Comparison of ENCODE assay signal across 2 cellular contexts in genomic region chr4:168744021-168744420, GRCh38.
TF ChIP-seq lines count a peak whose summit lies in the region.

No MANE protein-coding gene starts in this region.

TF ChIP-seq in IMR-90, 13 proteins besides CTCF, POLR2A, EP300 and RAD21:
- TF ChIP-seq RFX5 (IDR thresholded peaks at IDR 0.05; ENCODE audit: low read depth, low read length) (no peak), BHLHE40 (IDR thresholded peaks at IDR 0.05; ENCODE audit: low read depth, low read length) (peak; percentile 77)

TF ChIP-seq in endothelial cell of umbilical vein, 7 proteins besides CTCF, POLR2A, EP300 and RAD21:
- TF ChIP-seq MYC (IDR thresholded peaks at IDR 0.05; ENCODE audit: low read depth, low read length) (no peak), EZH2 (IDR thresholded peaks at IDR 0.05; ENCODE audit: borderline replicate concordance, low read depth, low read length, severe bottlenecking) (no peak), MAX (IDR thresholded peaks at IDR 0.05; ENCODE audit: insufficient read depth, insufficient read length) (no peak), POLR2AphosphoS5 (IDR thresholded peaks at IDR 0.05; ENCODE audit: insufficient read depth, low read depth, low read length) (no peak), FOS (IDR thresholded peaks at IDR 0.05; ENCODE audit: borderline replicate concordance, insufficient read depth, low read length) (no peak), GATA2 (IDR thresholded peaks at IDR 0.05; ENCODE audit: insufficient read depth, insufficient read length, low read depth, low read length) (no peak), JUN (IDR thresholded peaks at IDR 0.05; ENCODE audit: borderline replicate concordance, insufficient read depth, insufficient read length, low read depth) (no peak)
